Comparison of ENCODE assay signal across 9 cellular contexts in the genomic region with DNA sequence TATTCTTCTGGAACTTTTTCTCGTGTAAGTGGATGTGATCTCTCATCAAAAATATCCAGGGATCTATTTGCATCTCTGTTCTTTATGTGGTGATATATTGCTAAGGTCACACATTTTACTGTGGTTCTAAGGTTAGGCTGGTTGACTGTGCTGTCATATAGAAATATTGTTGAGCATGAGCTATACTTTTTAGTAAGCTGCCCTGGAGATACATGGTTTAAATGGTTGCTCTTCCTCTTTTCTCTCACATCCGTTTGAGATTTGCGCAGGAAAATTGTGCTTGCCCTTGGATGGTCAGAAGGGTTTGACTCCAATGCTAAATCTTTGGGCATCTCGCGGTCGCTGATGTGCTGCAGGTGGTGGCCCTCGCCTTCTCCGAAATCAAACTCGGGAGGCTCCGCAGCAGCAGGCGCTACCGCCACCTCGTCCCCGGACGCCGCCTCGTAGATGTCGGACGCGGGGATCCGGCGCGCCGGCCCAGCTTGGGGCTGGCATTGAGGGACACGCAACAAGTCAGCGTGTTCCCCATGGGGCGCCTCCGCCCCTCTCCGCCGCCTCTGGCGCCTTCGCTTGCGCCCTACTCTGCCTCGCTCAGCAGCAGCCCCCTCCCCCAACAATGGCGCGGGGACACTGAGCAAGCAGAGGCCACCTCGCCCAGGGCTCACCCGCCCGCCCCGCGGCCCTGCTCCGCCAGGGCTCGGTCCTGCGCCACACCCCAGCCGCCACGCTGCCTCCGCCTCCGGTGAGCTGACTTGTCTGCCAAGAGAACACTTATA.
A peak's percentile ranks its signal among the peaks of the same experiment; 100 is the strongest.
DNase-seq lines count a peak whose midpoint lies in the region; ATAC-seq, FAIRE-seq and TF ChIP-seq lines count a peak whose summit lies in the region.
"Had no signal": no experiment of that assay in that cellular context is flagged by ENCODE, and none has a peak within 500 bp of the region (broad histone marks: within the 10 kb centered on the region; RNA-seq: fewer than 3 reads in every experiment).

No MANE protein-coding gene starts in this region.

- FAIRE-seq in H54 (lab: Jason Lieb, UNC), result no peak

- no peaks in the 10 kb centered on the region for H3K79me2 ChIP-seq in trophoblast cell (ENCODE audit: control insufficient read depth, insufficient read depth, low read length, poor library complexity)

- no peak for TF ChIP-seq CTCF in CD4-positive, alpha-beta T cell (IDR thresholded peaks at IDR 0.05)

- H3K9ac ChIP-seq in trophoblast cell (ENCODE audit: low read length), result no peak overlapping the region

- no peak overlapping the region for H3K4ac ChIP-seq in trophoblast cell (ENCODE audit: low read depth, low read length)

- H3K18ac ChIP-seq in trophoblast cell (ENCODE audit: low read length), result no peak overlapping the region

- H3K36me3 Mint-ChIP-seq in CD4-positive, alpha-beta T cell (ENCODE audit: low read depth), result no peaks in the 10 kb centered on the region
- no peaks in the 10 kb centered on the region for H3K36me3 Mint-ChIP-seq in effector memory CD8-positive, alpha-beta T cell (ENCODE audit: insufficient read depth)

- no peak overlapping the region for H3K23ac ChIP-seq in trophoblast cell (ENCODE audit: low read length)

- peaks cover 11% of the 10 kb centered on the region for H3K4me1 Mint-ChIP-seq in CD4-positive, alpha-beta T cell (ENCODE audit: low read depth)
- H3K4me1 Mint-ChIP-seq in effector memory CD8-positive, alpha-beta T cell (ENCODE audit: low read depth in 2 of 2), result peaks cover 0 to 3% of the 10 kb centered on the region in 2 donors

- no peak overlapping the region for H2AK5ac ChIP-seq in trophoblast cell (ENCODE audit: low read length)

- ATAC-seq in CD4-positive, alpha-beta T cell (ENCODE audit: poor library complexity), result peak; percentile 68
- peak; percentile 52 for ATAC-seq in HG02938 (IDR thresholded peaks at IDR 0.05; ENCODE audit: unreplicated experiment)
- ATAC-seq in effector memory CD8-positive, alpha-beta T cell (replicated peaks), result peak; percentile 82

- no peak overlapping the region for H2BK5ac ChIP-seq in trophoblast cell (ENCODE audit: low read depth, low read length, poor library complexity)

- POLR2A ChIA-PET in CD4-positive, alpha-beta T cell (lab: Charles Lee), result interaction anchor here (0.7 to 1.0 kb wide), 3 partner anchors 20 to 214 kb away, joined by 3 read pairs; no protein-coding TSS in a partner anchor
- POLR2A ChIA-PET in HEK293T (lab: Yijun Ruan, JAX), result no interaction called here

- no peak for TF ChIP-seq POLR2A in H54 (IDR thresholded peaks at IDR 0.05; ENCODE audit: low read depth, low read length)

- CTCF ChIA-PET in CD4-positive, alpha-beta T cell (lab: Charles Lee), result no interaction called here
- CTCF ChIA-PET in HEK293T (lab: Yijun Ruan, JAX), result no interaction called here

- no peak overlapping the region for H2AFZ ChIP-seq in trophoblast cell (ENCODE audit: insufficient read depth, low read length, poor library complexity)

- no peaks in the 10 kb centered on the region for H3K27me3 Mint-ChIP-seq in CD4-positive, alpha-beta T cell
- no peaks in the 10 kb centered on the region for H3K27me3 Mint-ChIP-seq in effector memory CD8-positive, alpha-beta T cell

- peak overlapping the region; percentile 87 for H3K4me3 Mint-ChIP-seq in CD4-positive, alpha-beta T cell
- H3K4me3 Mint-ChIP-seq in effector memory CD8-positive, alpha-beta T cell, result peak overlapping the region; percentile 71 to 74

- H3K14ac ChIP-seq in trophoblast cell (ENCODE audit: low read length), result no peak overlapping the region

- no peaks in the 10 kb centered on the region for H3K27me3 ChIP-seq in CD4-positive, alpha-beta T cell (ENCODE audit: control insufficient read depth, insufficient read depth, low read length)
- no peaks in the 10 kb centered on the region for H3K27me3 ChIP-seq in trophoblast cell (ENCODE audit: insufficient read depth, low read length)

- no peak overlapping the region for H4K12ac ChIP-seq in trophoblast cell (ENCODE audit: low read depth, low read length)

- peak in 8 of 10 experiments; percentile 4 to 47 (median 30) for DNase-seq in CD4-positive, alpha-beta T cell
- peak; percentile 53 for DNase-seq in activated CD4-positive, alpha-beta T cell treated with anti-CD3 and anti-CD28 coated beads for 48 hours
- peak; percentile 10 to 16 (median 11) for DNase-seq in effector memory CD8-positive, alpha-beta T cell
- DNase-seq in stimulated activated CD4-positive, alpha-beta T cell treated with anti-CD3 and anti-CD28 coated beads, Interleukin-1b, Interleukin-23, amount 100 ng/mL, for 4 hours (ENCODE audit: low read depth in 2 of 2), result peak; percentile 2 to 28
- DNase-seq in H54 (ENCODE audit: insufficient read length, low spot score) (no peak), trophoblast cell (no peak), HEK293T (ENCODE audit: extremely low spot score) (no peak)
- DNase-seq: DND-41 had no signal

- H3K27ac Mint-ChIP-seq in CD4-positive, alpha-beta T cell, result peak overlapping the region; percentile 60
- peak overlapping the region in 1 of 2 donors; percentile 54 for H3K27ac Mint-ChIP-seq in effector memory CD8-positive, alpha-beta T cell

- no peaks in the 10 kb centered on the region for H3K36me3 ChIP-seq in trophoblast cell (ENCODE audit: control insufficient read depth in 1 of 2, insufficient read depth in 2 of 2, low read length in 2 of 2)

- no peak overlapping the region for H2BK120ac ChIP-seq in trophoblast cell (ENCODE audit: insufficient read depth, low read length, poor library complexity)

- no peaks in the 10 kb centered on the region for H3K9me3 ChIP-seq in CD4-positive, alpha-beta T cell (ENCODE audit: control insufficient read depth, low read length)
- H3K9me3 ChIP-seq in trophoblast cell (ENCODE audit: insufficient read depth, low read depth, low read length), result no peaks in the 10 kb centered on the region

- no peaks in the 10 kb centered on the region for H3K79me1 ChIP-seq in trophoblast cell (ENCODE audit: low read length)

- H4K8ac ChIP-seq in trophoblast cell (ENCODE audit: low read depth, low read length), result no peak overlapping the region

- H2BK12ac ChIP-seq in trophoblast cell (ENCODE audit: low read length), result no peak overlapping the region

- H4K91ac ChIP-seq in trophoblast cell (ENCODE audit: low read depth, low read length), result no peak overlapping the region

- H3K27ac ChIP-seq in CD4-positive, alpha-beta T cell (ENCODE audit: low read depth, low read length), result no peak overlapping the region
- no peak overlapping the region for H3K27ac ChIP-seq in trophoblast cell (ENCODE audit: low read depth, low read length)

- H3K4me2 ChIP-seq in trophoblast cell (ENCODE audit: low read length), result no peak overlapping the region

- H3K4me3 ChIP-seq in trophoblast cell (ENCODE audit: low read depth, low read length), result no peak overlapping the region

- no peaks in the 10 kb centered on the region for H3K9me3 Mint-ChIP-seq in CD4-positive, alpha-beta T cell
- no peaks in the 10 kb centered on the region for H3K9me3 Mint-ChIP-seq in effector memory CD8-positive, alpha-beta T cell

- no peaks in the 10 kb centered on the region for H3K4me1 ChIP-seq in trophoblast cell (ENCODE audit: control insufficient read depth in 1 of 2, insufficient read depth in 2 of 2, low read length in 2 of 2)

- no CpG with 5 or more reads among the region's 48 CpGs for WGBS in trophoblast cell (ENCODE audit: extremely low coverage, insufficient coverage, insufficient read length)

- intact Hi-C loops in CD4-positive, alpha-beta T cell (cut with DNase I, micrococcal nuclease), result no loop called here

TF ChIP-seq in HEK293T, 16 proteins besides CTCF, POLR2A, EP300 and RAD21:
- TF ChIP-seq FOXM1 (IDR thresholded peaks at IDR 0.05; ENCODE audit: borderline replicate concordance) (no peak), SP1 (IDR thresholded peaks at IDR 0.05) (no peak), ELF4 (IDR thresholded peaks at IDR 0.05) (no peak), TARDBP (IDR thresholded peaks at IDR 0.05) (no peak), CTBP1 (IDR thresholded peaks at IDR 0.05; ENCODE audit: borderline replicate concordance) (no peak), NFRKB (IDR thresholded peaks at IDR 0.05) (no peak), BHLHE40 (IDR thresholded peaks at IDR 0.05; ENCODE audit: borderline replicate concordance) (no peak)
- TF ChIP-seq, protein P1, sequence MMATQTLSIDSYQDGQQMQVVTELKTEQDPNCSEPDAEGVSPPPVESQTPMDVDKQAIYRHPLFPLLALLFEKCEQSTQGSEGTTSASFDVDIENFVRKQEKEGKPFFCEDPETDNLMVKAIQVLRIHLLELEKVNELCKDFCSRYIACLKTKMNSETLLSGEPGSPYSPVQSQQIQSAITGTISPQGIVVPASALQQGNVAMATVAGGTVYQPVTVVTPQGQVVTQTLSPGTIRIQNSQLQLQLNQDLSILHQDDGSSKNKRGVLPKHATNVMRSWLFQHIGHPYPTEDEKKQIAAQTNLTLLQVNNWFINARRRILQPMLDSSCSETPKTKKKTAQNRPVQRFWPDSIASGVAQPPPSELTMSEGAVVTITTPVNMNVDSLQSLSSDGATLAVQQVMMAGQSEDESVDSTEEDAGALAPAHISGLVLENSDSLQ (IDR thresholded peaks at IDR 0.05), result no peak

Comparison
In these comparisons a context has a peak if more than half of its experiments do, and no peak if none do; other contexts are left out.
1. DNase-seq: peak in CD4-positive, alpha-beta T cell (8 of 10), activated CD4-positive, alpha-beta T cell treated with anti-CD3 and anti-CD28 coated beads for 48 hours (single experiment), effector memory CD8-positive, alpha-beta T cell (3 of 3) and stimulated activated CD4-positive, alpha-beta T cell treated with anti-CD3 and anti-CD28 coated beads, Interleukin-1b, Interleukin-23, amount 100 ng/mL, for 4 hours (2 of 2); none in H54 (single experiment), trophoblast cell (0 of 2) and HEK293T (single experiment).
2. Peak in every context shown above with its lines, with median percentiles within 50 percentile points of each other: ATAC-seq.